ENCODE assay signal across 1 cellular context in the genomic region with DNA sequence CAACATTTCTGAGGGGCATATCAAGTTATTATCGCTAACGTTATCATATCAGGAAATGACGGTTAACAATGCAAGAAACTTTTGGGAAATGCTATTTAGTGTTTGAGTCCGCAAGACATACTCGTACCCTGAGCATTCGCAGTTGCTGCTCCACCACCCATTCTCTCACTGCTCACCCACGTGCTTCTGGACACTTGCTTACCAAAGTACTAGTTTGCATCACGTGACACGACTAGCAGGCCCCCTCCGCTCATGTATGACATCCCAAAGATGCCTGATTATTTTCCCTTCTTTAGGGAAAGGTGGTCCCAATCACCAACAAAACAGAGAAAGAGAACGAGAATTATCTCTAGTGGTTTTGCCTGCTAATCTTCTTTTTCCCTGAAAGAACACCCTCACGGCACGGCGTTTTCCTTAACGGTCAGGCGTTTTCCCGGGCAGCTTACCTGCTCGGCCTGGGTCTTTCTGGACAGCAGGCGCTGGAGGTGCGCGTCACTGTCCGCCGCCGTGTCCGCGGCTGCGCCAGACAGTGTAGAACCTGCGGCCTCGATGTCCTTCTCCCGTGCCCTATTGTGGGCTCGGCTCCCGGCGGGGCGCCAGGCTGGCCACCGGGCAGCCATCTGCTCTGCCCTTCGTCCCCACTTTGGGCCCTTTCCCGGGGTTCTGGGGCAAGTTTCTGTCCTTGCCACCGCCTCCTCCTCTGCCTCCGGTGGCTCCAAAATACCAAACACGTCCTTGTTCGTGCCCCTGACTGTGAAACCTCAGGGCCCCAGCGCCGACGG.
A peak's percentile ranks its signal among the peaks of the same experiment; 100 is the strongest.
TF ChIP-seq lines count a peak whose summit lies in the region.

Gene SUPV3L1 (plus strand): TSS at position 492 of the 782 bp plus-strand sequence. CDS start 58 bp downstream, at position 550.

TF ChIP-seq in HEK293, 187 proteins besides CTCF, POLR2A, EP300 and RAD21 (continued from another document and continues in another):
- TF ChIP-seq, protein P1, sequence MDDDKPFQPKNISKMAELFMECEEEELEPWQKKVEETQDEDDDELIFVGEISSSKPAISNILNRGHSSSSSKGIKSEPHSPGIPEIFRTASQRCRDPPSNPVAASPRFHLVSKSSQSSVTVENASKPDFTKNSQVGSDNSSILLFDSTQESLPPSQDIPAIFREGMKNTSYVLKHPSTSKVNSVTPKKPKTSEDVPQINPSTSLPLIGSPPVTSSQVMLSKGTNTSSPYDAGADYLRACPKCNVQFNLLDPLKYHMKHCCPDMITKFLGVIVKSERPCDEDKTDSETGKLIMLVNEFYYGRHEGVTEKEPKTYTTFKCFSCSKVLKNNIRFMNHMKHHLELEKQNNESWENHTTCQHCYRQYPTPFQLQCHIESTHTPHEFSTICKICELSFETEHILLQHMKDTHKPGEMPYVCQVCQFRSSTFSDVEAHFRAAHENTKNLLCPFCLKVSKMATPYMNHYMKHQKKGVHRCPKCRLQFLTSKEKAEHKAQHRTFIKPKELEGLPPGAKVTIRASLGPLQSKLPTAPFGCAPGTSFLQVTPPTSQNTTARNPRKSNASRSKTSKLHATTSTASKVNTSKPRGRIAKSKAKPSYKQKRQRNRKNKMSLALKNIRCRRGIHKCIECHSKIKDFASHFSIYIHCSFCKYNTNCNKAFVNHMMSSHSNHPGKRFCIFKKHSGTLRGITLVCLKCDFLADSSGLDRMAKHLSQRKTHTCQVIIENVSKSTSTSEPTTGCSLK (tag by site-specific recombination; IDR thresholded peaks at IDR 0.05): no peak
- TF ChIP-seq YY1 (tag by site-specific recombination; IDR thresholded peaks at IDR 0.05) (peak; percentile 53), SP2 (tag by site-specific recombination; IDR thresholded peaks at IDR 0.05) (peak; percentile 45), ZNF146 (tag by site-specific recombination; IDR thresholded peaks at IDR 0.05) (no peak), ZSCAN23 (tag by site-specific recombination; IDR thresholded peaks at IDR 0.05) (no peak; the same call in 1 of the 2 replicates), ZNF701 (tag by site-specific recombination; IDR thresholded peaks at IDR 0.05) (no peak), ZNF302 (tag by site-specific recombination; IDR thresholded peaks at IDR 0.05; ENCODE audit: low read depth) (no peak), ZNF10 (tag by site-specific recombination; IDR thresholded peaks at IDR 0.05) (peak; percentile 70; the same call in 1 of the 2 replicates), ZNF423 (tag by site-specific recombination; IDR thresholded peaks at IDR 0.05) (no peak), ZNF366 (tag by site-specific recombination; conservative IDR thresholded peaks at IDR 0.05) (peak; percentile 23; the same call in 1 of the 2 replicates), ZNF514 (tag by site-specific recombination; IDR thresholded peaks at IDR 0.05) (no peak), ZNF350 (tag by site-specific recombination; IDR thresholded peaks at IDR 0.05) (no peak), ZNF529 (tag by site-specific recombination; IDR thresholded peaks at IDR 0.05; ENCODE audit: insufficient replicate concordance) (no peak), ZBTB7A (tag by site-specific recombination; IDR thresholded peaks at IDR 0.05; ENCODE audit: low read depth) (peak; percentile 6; the same call in 1 of the 2 replicates), ZNF560 (tag by site-specific recombination; IDR thresholded peaks at IDR 0.05; ENCODE audit: borderline replicate concordance) (no peak), ZSCAN30 (tag by site-specific recombination; IDR thresholded peaks at IDR 0.05) (0 out of 2 replicates have a peak, but pooled peaks have one; percentile 17), ZXDB (tag by site-specific recombination; IDR thresholded peaks at IDR 0.05) (peak; percentile 90), ZNF555 (tag by site-specific recombination; conservative IDR thresholded peaks at IDR 0.05) (no peak), PRDM2 (tag by site-specific recombination; IDR thresholded peaks at IDR 0.05; ENCODE audit: borderline replicate concordance) (no peak), GLIS1 (tag by site-specific recombination; IDR thresholded peaks at IDR 0.05) (no peak), ZNF184 (tag by site-specific recombination; IDR thresholded peaks at IDR 0.05) (peak; percentile 36; the same call in 1 of the 2 replicates), KLF10 (tag by site-specific recombination; IDR thresholded peaks at IDR 0.05) (peak; percentile 77), ZNF624 (tag by site-specific recombination; IDR thresholded peaks at IDR 0.05) (no peak), SP3 (tag by site-specific recombination; IDR thresholded peaks at IDR 0.05) (peak; percentile 73), ZNF621 (tag by site-specific recombination; IDR thresholded peaks at IDR 0.05) (no peak), ZNF211 (tag by site-specific recombination; IDR thresholded peaks at IDR 0.05; ENCODE audit: low read depth) (no peak), ZNF791 (tag by site-specific recombination; IDR thresholded peaks at IDR 0.05) (no peak), ZNF585B (tag by site-specific recombination; IDR thresholded peaks at IDR 0.05) (no peak), ZNF394 (tag by site-specific recombination; IDR thresholded peaks at IDR 0.05; ENCODE audit: borderline replicate concordance) (peak; percentile 69; the same call in 1 of the 2 replicates), ZNF670 (tag by site-specific recombination; IDR thresholded peaks at IDR 0.05; ENCODE audit: low read depth) (no peak)
- TF ChIP-seq, protein P2, sequence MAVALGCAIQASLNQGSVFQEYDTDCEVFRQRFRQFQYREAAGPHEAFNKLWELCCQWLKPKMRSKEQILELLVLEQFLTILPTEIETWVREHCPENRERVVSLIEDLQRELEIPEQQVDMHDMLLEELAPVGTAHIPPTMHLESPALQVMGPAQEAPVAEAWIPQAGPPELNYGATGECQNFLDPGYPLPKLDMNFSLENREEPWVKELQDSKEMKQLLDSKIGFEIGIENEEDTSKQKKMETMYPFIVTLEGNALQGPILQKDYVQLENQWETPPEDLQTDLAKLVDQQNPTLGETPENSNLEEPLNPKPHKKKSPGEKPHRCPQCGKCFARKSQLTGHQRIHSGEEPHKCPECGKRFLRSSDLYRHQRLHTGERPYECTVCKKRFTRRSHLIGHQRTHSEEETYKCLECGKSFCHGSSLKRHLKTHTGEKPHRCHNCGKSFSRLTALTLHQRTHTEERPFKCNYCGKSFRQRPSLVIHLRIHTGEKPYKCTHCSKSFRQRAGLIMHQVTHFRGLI (tag by site-specific recombination; IDR thresholded peaks at IDR 0.05): peak; percentile 15; the same call in 1 of the 2 replicates
- TF ChIP-seq, protein P3, sequence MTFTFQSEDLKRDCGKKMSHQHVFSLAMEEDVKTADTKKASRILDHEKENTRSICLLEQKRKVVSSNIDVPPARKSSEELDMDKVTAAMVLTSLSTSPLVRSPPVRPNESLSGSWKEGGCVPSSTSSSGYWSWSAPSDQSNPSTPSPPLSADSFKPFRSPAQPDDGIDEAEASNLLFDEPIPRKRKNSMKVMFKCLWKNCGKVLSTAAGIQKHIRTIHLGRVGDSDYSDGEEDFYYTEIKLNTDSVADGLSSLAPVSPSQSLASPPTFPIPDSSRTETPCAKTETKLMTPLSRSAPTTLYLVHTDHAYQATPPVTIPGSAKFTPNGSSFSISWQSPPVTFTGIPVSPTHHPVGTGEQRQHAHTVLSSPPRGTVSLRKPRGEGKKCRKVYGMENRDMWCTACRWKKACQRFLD (tag by site-specific recombination; IDR thresholded peaks at IDR 0.05): no peak
- TF ChIP-seq, protein P4, sequence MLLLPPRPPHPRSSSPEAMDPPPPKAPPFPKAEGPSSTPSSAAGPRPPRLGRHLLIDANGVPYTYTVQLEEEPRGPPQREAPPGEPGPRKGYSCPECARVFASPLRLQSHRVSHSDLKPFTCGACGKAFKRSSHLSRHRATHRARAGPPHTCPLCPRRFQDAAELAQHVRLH (tag by site-specific recombination; IDR thresholded peaks at IDR 0.05): peak; percentile 71
- TF ChIP-seq, protein P5, sequence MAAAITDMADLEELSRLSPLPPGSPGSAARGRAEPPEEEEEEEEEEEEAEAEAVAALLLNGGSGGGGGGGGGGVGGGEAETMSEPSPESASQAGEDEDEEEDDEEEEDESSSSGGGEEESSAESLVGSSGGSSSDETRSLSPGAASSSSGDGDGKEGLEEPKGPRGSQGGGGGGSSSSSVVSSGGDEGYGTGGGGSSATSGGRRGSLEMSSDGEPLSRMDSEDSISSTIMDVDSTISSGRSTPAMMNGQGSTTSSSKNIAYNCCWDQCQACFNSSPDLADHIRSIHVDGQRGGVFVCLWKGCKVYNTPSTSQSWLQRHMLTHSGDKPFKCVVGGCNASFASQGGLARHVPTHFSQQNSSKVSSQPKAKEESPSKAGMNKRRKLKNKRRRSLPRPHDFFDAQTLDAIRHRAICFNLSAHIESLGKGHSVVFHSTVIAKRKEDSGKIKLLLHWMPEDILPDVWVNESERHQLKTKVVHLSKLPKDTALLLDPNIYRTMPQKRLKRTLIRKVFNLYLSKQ (tag by site-specific recombination; IDR thresholded peaks at IDR 0.05; ENCODE audit: borderline replicate concordance): no peak
- TF ChIP-seq, protein P6, sequence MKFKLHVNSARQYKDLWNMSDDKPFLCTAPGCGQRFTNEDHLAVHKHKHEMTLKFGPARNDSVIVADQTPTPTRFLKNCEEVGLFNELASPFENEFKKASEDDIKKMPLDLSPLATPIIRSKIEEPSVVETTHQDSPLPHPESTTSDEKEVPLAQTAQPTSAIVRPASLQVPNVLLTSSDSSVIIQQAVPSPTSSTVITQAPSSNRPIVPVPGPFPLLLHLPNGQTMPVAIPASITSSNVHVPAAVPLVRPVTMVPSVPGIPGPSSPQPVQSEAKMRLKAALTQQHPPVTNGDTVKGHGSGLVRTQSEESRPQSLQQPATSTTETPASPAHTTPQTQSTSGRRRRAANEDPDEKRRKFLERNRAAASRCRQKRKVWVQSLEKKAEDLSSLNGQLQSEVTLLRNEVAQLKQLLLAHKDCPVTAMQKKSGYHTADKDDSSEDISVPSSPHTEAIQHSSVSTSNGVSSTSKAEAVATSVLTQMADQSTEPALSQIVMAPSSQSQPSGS (tag by site-specific recombination; IDR thresholded peaks at IDR 0.05; ENCODE audit: low read depth): no peak
- TF ChIP-seq, protein P7, sequence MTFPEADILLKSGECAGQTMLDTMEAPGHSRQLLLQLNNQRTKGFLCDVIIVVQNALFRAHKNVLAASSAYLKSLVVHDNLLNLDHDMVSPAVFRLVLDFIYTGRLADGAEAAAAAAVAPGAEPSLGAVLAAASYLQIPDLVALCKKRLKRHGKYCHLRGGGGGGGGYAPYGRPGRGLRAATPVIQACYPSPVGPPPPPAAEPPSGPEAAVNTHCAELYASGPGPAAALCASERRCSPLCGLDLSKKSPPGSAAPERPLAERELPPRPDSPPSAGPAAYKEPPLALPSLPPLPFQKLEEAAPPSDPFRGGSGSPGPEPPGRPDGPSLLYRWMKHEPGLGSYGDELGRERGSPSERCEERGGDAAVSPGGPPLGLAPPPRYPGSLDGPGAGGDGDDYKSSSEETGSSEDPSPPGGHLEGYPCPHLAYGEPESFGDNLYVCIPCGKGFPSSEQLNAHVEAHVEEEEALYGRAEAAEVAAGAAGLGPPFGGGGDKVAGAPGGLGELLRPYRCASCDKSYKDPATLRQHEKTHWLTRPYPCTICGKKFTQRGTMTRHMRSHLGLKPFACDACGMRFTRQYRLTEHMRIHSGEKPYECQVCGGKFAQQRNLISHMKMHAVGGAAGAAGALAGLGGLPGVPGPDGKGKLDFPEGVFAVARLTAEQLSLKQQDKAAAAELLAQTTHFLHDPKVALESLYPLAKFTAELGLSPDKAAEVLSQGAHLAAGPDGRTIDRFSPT (tag by site-specific recombination; IDR thresholded peaks at IDR 0.05): no peak
- TF ChIP-seq, protein P8, sequence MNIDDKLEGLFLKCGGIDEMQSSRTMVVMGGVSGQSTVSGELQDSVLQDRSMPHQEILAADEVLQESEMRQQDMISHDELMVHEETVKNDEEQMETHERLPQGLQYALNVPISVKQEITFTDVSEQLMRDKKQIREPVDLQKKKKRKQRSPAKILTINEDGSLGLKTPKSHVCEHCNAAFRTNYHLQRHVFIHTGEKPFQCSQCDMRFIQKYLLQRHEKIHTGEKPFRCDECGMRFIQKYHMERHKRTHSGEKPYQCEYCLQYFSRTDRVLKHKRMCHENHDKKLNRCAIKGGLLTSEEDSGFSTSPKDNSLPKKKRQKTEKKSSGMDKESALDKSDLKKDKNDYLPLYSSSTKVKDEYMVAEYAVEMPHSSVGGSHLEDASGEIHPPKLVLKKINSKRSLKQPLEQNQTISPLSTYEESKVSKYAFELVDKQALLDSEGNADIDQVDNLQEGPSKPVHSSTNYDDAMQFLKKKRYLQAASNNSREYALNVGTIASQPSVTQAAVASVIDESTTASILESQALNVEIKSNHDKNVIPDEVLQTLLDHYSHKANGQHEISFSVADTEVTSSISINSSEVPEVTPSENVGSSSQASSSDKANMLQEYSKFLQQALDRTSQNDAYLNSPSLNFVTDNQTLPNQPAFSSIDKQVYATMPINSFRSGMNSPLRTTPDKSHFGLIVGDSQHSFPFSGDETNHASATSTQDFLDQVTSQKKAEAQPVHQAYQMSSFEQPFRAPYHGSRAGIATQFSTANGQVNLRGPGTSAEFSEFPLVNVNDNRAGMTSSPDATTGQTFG (tag by site-specific recombination; IDR thresholded peaks at IDR 0.05; ENCODE audit: borderline replicate concordance): no peak
